2 cellular contexts compared by ENCODE assay signal in genomic region chr12:24409868-24410267, GRCh38.
TF ChIP-seq lines count a peak whose summit lies in the region.

No MANE protein-coding gene starts in this region.

TF ChIP-seq in HepG2, 621 proteins besides CTCF, POLR2A, EP300 and RAD21:
- TF ChIP-seq ZNF136 (CRISPR knock-in tag; IDR thresholded peaks at IDR 0.05; ENCODE audit: low read depth), result no peak
- TF ChIP-seq, protein P1, sequence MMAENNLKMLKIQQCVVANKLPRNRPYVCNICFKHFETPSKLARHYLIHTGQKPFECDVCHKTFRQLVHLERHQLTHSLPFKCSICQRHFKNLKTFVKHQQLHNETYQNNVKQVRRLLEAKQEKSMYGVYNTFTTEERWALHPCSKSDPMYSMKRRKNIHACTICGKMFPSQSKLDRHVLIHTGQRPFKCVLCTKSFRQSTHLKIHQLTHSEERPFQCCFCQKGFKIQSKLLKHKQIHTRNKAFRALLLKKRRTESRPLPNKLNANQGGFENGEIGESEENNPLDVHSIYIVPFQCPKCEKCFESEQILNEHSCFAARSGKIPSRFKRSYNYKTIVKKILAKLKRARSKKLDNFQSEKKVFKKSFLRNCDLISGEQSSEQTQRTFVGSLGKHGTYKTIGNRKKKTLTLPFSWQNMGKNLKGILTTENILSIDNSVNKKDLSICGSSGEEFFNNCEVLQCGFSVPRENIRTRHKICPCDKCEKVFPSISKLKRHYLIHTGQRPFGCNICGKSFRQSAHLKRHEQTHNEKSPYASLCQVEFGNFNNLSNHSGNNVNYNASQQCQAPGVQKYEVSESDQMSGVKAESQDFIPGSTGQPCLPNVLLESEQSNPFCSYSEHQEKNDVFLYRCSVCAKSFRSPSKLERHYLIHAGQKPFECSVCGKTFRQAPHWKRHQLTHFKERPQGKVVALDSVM (CRISPR knock-in tag; IDR thresholded peaks at IDR 0.05), result peak; percentile 80
- no peak for TF ChIP-seq ZNF605 (CRISPR knock-in tag; IDR thresholded peaks at IDR 0.05)

TF ChIP-seq in H1, 55 proteins besides CTCF, POLR2A, EP300 and RAD21:
- TF ChIP-seq ZNF274 (IDR thresholded peaks at IDR 0.05; ENCODE audit: borderline replicate concordance, extremely low read depth, low read length) (no peak), TBP (IDR thresholded peaks at IDR 0.05; ENCODE audit: low read depth, low read length) (no peak), CEBPB (IDR thresholded peaks at IDR 0.05; ENCODE audit: low read depth, low read length) (peak; percentile 57), SIN3A (conservative IDR thresholded peaks at IDR 0.05 in 1 of 2, IDR thresholded peaks at IDR 0.05 in 1 of 2; ENCODE audit: low read depth in 1 of 2, low read length in 2 of 2) (no peak)
